In genomic region chr9:86766912-86767311, GRCh38 we compare ENCODE assay signal across 11 cellular contexts.
A peak's percentile ranks its signal among the peaks of the same experiment; 100 is the strongest.
DNase-seq lines count a peak whose midpoint lies in the region; FAIRE-seq and TF ChIP-seq lines count a peak whose summit lies in the region.
"Had no signal": no experiment of that assay in that cellular context is flagged by ENCODE, and none has a peak within 500 bp of the region (broad histone marks: within the 10 kb centered on the region; RNA-seq: fewer than 3 reads in every experiment).

No MANE protein-coding gene starts in this region.

- H3K79me2 ChIP-seq in fibroblast of lung (ENCODE audit: control insufficient read depth, insufficient read depth, low read length), result no peaks in the 10 kb centered on the region

- no peak overlapping the region for H2AFZ ChIP-seq in fibroblast of lung (ENCODE audit: low read length)

- no peak for TF ChIP-seq EP300 in tibial nerve (IDR thresholded peaks at IDR 0.05)

- H3K9me3 ChIP-seq in fibroblast of lung (ENCODE audit: control insufficient read depth, insufficient read depth, low read depth, low read length) (no peaks in the 10 kb centered on the region), tibial nerve (no peaks in the 10 kb centered on the region)
- H3K9me3 ChIP-seq: ascending aorta had no signal

- 49 to 58% methylated on average over 7 of the region's 7 CpGs for WGBS in tibial nerve, 2 donors

- H3K9ac ChIP-seq in fibroblast of lung (ENCODE audit: insufficient read depth, low read length), result no peak overlapping the region

- H3K4me3 ChIP-seq in fibroblast of lung (replicated peaks in 1 of 4; ENCODE audit: control extremely low read depth in 1 of 4, insufficient read depth in 1 of 4, low read depth in 3 of 4, low read length in 4 of 4) (no peak overlapping the region), tibial nerve (no peak overlapping the region)
- H3K4me3 ChIP-seq: ascending aorta had no signal

- H3K27me3 ChIP-seq in fibroblast of lung (ENCODE audit: control insufficient read depth, insufficient read depth, low read length) (peaks cover 2% of the 10 kb centered on the region), tibial nerve (no peaks in the 10 kb centered on the region)
- H3K27me3 ChIP-seq: ascending aorta had no signal

- H3K27ac ChIP-seq in fibroblast of lung (ENCODE audit: insufficient read depth, low read length) (no peak overlapping the region), tibial nerve (no peak overlapping the region)
- H3K27ac ChIP-seq: ascending aorta had no signal

- H3K4me2 ChIP-seq in fibroblast of lung (ENCODE audit: extremely low read depth, insufficient read depth, low read length), result no peak overlapping the region

- TF ChIP-seq CTCF in fibroblast of lung (conservative IDR thresholded peaks at IDR 0.05 in 1 of 2, IDR thresholded peaks at IDR 0.05 in 1 of 2; ENCODE audit: low read depth in 1 of 2, low read length in 2 of 2), result no peak
- TF ChIP-seq CTCF in tibial nerve (IDR thresholded peaks at IDR 0.05), result no peak

- H3K36me3 ChIP-seq in fibroblast of lung (ENCODE audit: control insufficient read depth, insufficient read depth, low read length) (no peaks in the 10 kb centered on the region), tibial nerve (no peaks in the 10 kb centered on the region)
- H3K36me3 ChIP-seq: ascending aorta had no signal

- DNase-seq in H54 (ENCODE audit: insufficient read length, low spot score), result peak; percentile 97
- peak; percentile 40 for DNase-seq in RCC 7860 (ENCODE audit: low spot score)
- peak; percentile 34 to 97 for DNase-seq in fibroblast of lung (ENCODE audit: low read depth in 2 of 2)
- DNase-seq in pons (ENCODE audit: low spot score), result peak; percentile 53
- DNase-seq in tibial nerve (ENCODE audit: low spot score in 2 of 2), result no peak
- DNase-seq in SHP77 treated with DMSO at 0.1 percent for 48 hours (lab: John Stamatoyannopoulos, UW), result no peak
- no peak for DNase-seq in NCI-H2029 treated with DMSO at 0.1 percent for 48 hours (lab: John Stamatoyannopoulos, UW)
- DNase-seq in stimulated activated CD4-positive, alpha-beta T cell treated with anti-CD3 and anti-CD28 coated beads, Interleukin-1b, Interleukin-23, amount 100 ng/mL, for 48 hours, result no peak
- DNase-seq: activated CD4-positive, CD25-positive, alpha-beta regulatory T cell; NCI-H187 had no signal

- FAIRE-seq in H54 (lab: Jason Lieb, UNC), result peak; percentile 99
- FAIRE-seq in RCC 7860 (lab: Jason Lieb, UNC), result no peak

- no peak for TF ChIP-seq POLR2A in H54 (IDR thresholded peaks at IDR 0.05; ENCODE audit: low read depth, low read length)
- no peak for TF ChIP-seq POLR2A in tibial nerve (IDR thresholded peaks at IDR 0.05)

- H3K4me1 ChIP-seq in fibroblast of lung (ENCODE audit: control insufficient read depth, extremely low read depth, insufficient read depth, low read length) (no peaks in the 10 kb centered on the region), tibial nerve (no peaks in the 10 kb centered on the region)
- H3K4me1 ChIP-seq: ascending aorta had no signal

- no peaks in the 10 kb centered on the region for H4K20me1 ChIP-seq in fibroblast of lung (ENCODE audit: control insufficient read depth, extremely low read depth, insufficient read depth, low read length)

Comparison
In these comparisons a context has a peak if more than half of its experiments do, and no peak if none do; other contexts are left out.
1. DNase-seq: peak in H54 (single experiment), RCC 7860 (single experiment), fibroblast of lung (2 of 2) and pons (single experiment); none in tibial nerve (0 of 2), SHP77 treated with DMSO at 0.1 percent for 48 hours (single experiment), NCI-H2029 treated with DMSO at 0.1 percent for 48 hours (single experiment) and stimulated activated CD4-positive, alpha-beta T cell treated with anti-CD3 and anti-CD28 coated beads, Interleukin-1b, Interleukin-23, amount 100 ng/mL, for 48 hours (single experiment).